Comparison of ENCODE assay signal across 13 cellular contexts in genomic region chr10:117365612-117366011, GRCh38. TPM values are rescaled to one million over a fixed set of nuclear protein-coding genes. Genes with fewer than 3 reads are reported as not detected.
DNase-seq lines count a peak whose midpoint lies in the region; ATAC-seq and TF ChIP-seq lines count a peak whose summit lies in the region.
"Had no signal": no experiment of that assay in that cellular context is flagged by ENCODE, and none has a peak within 500 bp of the region (broad histone marks: within the 10 kb centered on the region; RNA-seq: fewer than 3 reads in every experiment).

No MANE protein-coding gene starts in this region.

- no peak overlapping the region for H3K27ac Mint-ChIP-seq in activated T-cell treated with anti-CD3 and anti-CD28 coated beads, Interleukin-2, amount 50 U/mL, for 24 hours

- H3K4me3 Mint-ChIP-seq in activated T-cell treated with anti-CD3 and anti-CD28 coated beads, Interleukin-2, amount 50 U/mL, for 24 hours, result no peak overlapping the region
- H3K4me3 Mint-ChIP-seq: nephron had no signal

- H3K36me3 Mint-ChIP-seq in activated T-cell treated with anti-CD3 and anti-CD28 coated beads, Interleukin-2, amount 50 U/mL, for 24 hours (ENCODE audit: low read depth), result peaks cover 16% of the 10 kb centered on the region

- H3K4me3 ChIP-seq in retinal pigment epithelial cell (ENCODE audit: low read length), result no peak overlapping the region
- H3K4me3 ChIP-seq: SJCRH30 had no signal

- no peaks in the 10 kb centered on the region for H3K9me3 Mint-ChIP-seq in activated T-cell treated with anti-CD3 and anti-CD28 coated beads, Interleukin-2, amount 50 U/mL, for 24 hours
- H3K9me3 Mint-ChIP-seq: nephron had no signal

- no peak for TF ChIP-seq CTCF in retinal pigment epithelial cell (conservative IDR thresholded peaks at IDR 0.05; ENCODE audit: low read depth, low read length)

- no peak for ATAC-seq in HG02588 (IDR thresholded peaks at IDR 0.05; ENCODE audit: unreplicated experiment)

- H3K4me1 Mint-ChIP-seq in activated T-cell treated with anti-CD3 and anti-CD28 coated beads, Interleukin-2, amount 50 U/mL, for 24 hours (ENCODE audit: low read depth), result peaks cover 77% of the 10 kb centered on the region

- H3K27me3 Mint-ChIP-seq in activated T-cell treated with anti-CD3 and anti-CD28 coated beads, Interleukin-2, amount 50 U/mL, for 24 hours, result no peaks in the 10 kb centered on the region

- DNase-seq in NCI-H1436 (lab: John Stamatoyannopoulos, UW) (peak; percentile 11), NCI-H1436 treated with DMSO at 0.1 percent for 48 hours (lab: John Stamatoyannopoulos, UW) (no peak), HT1080 (ENCODE audit: low read depth) (peak; percentile 10), dermis blood vessel endothelial cell (peak; percentile 65), retinal pigment epithelial cell (ENCODE audit: low read depth) (peak; percentile 88), pons (ENCODE audit: low spot score) (no peak)
- no peak for DNase-seq in activated T-cell treated with anti-CD3 and anti-CD28 coated beads, Interleukin-2, amount 50 U/mL, for 24 hours
- DNase-seq: activated CD8-positive, alpha-beta memory T cell treated with anti-CD3 and anti-CD28 coated beads, Interleukin-2, amount 50 U/mL, for 48 hours; NCI-H187 treated with DMSO at 0.1 percent for 48 hours; SJCRH30; stimulated activated CD4-positive, alpha-beta T cell treated with anti-CD3 and anti-CD28 coated beads, Interleukin-4, amount 100 ng/mL, for 1 hour had no signal

RNA-seq across cellular contexts. Expression of gene PDZD8, which starts 9.6 kb away (rescaled TPM):
- total RNA-seq in HT1080 (2014; rRNA removed; shearing (Covaris generic)), result 16.7 and 26.1 TPM in 2 replicates
- polyA plus RNA-seq in HT1080 (2015; cell fraction: cytosol; rRNA removed), result 23.4 and 33.8 TPM in 2 replicates
- polyA plus RNA-seq in HT1080 (2015; cell fraction: nucleus; rRNA removed), result 16.9 and 17.0 TPM in 2 replicates
- 16.0 and 24.4 TPM in 2 replicates for total RNA-seq in dermis blood vessel endothelial cell

Comparison
In these comparisons a context has a peak if more than half of its experiments do, and no peak if none do; other contexts are left out.
1. DNase-seq: peak in NCI-H1436 (single experiment), HT1080 (single experiment), dermis blood vessel endothelial cell (single experiment) and retinal pigment epithelial cell (single experiment); none in NCI-H1436 treated with DMSO at 0.1 percent for 48 hours (single experiment), activated T-cell treated with anti-CD3 and anti-CD28 coated beads, Interleukin-2, amount 50 U/mL, for 24 hours (single experiment) and pons (single experiment).